Comparison of ENCODE assay signal across 26 cellular contexts in genomic region chr2:152863826-152864225, GRCh38.
"Had no signal": no experiment of that assay in that cellular context is flagged by ENCODE, and none has a peak within 500 bp of the region (broad histone marks: within the 10 kb centered on the region; RNA-seq: fewer than 3 reads in every experiment).

No MANE protein-coding gene starts in this region.

- H3K36me3 ChIP-seq: esophagus squamous epithelium, gastrocnemius medialis, heart right ventricle, left lung, lower lobe of right lung had no signal

- H3K27ac ChIP-seq: coronary artery, dorsolateral prefrontal cortex, epithelial cell of prostate, esophagus squamous epithelium, gastrocnemius medialis, heart right ventricle, left lung, lower lobe of right lung had no signal

- H3K4me1 ChIP-seq: esophagus squamous epithelium, gastrocnemius medialis, heart right ventricle, left lung, lower lobe of right lung had no signal

- FAIRE-seq: colon, endometrium, islet of Langerhans, keratinocyte had no signal

- ATAC-seq: esophagus mucosa, gastrocnemius medialis, heart right ventricle, left cardiac atrium, left lung, left ventricle myocardium superior, lower lobe of right lung, mucosa of descending colon had no signal

- H3K4me3 ChIP-seq: coronary artery, dorsolateral prefrontal cortex, esophagus squamous epithelium, gastrocnemius medialis, heart right ventricle, left lung, lower lobe of right lung, mucosa of descending colon had no signal

- H3K27me3 ChIP-seq: esophagus squamous epithelium, gastrocnemius medialis, left lung had no signal

- DNase-seq: dermis blood vessel endothelial cell; dorsolateral prefrontal cortex; effector CD4-positive, alpha-beta T cell; effector memory CD4-positive, alpha-beta T cell; erythroblast; esophagus squamous epithelium; foreskin fibroblast; gastrocnemius medialis; glutamatergic neuron; head of caudate nucleus; heart right ventricle; hippocampal formation; left cardiac atrium; left lung; left ventricle myocardium superior; lower lobe of right lung; mesenchymal stem cell; mucosa of descending colon; naive B cell had no signal

- H3K9me3 ChIP-seq: esophagus squamous epithelium, gastrocnemius medialis, lower lobe of right lung had no signal
